2 cellular contexts compared by ENCODE assay signal in the genomic region with DNA sequence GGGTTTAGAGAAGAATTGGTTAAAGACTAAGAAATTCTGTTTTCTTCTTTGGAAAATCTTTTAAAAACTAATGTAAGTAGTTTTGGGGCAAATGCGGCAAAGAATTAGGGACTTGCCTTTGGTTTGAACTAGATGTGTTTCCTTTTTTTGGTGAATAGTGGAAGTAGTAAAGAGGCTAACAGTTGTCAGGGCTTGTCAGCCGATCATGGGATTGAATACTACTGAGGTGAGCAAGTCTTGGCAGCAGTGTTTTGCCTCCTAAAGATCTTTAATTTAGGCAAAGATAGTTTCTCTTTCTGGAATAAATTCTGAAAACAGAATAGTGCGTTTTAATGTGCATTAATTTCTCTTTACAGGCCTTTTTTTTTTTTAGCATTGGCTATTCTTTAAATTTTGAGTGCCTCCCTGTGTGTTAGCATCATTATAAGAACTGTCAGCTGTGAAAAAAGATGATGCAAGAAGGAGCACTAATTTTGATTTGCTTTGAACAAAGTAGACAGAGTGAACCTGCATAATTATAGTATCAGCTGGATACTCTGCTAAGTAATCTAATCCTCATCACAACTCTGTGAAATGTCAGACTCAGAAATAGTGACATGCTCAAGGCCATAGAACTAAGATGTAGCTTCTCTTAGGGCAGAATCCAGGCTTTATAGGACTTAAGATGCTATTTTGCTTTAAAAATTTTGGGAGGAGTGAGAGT.
TF ChIP-seq lines count a peak whose summit lies in the region.

No MANE protein-coding gene starts in this region.

TF ChIP-seq in SK-N-SH treated with all-trans-retinoic acid at 6 μM for 48 hours, 23 proteins besides CTCF, POLR2A, EP300 and RAD21 (continued from another document):
- TF ChIP-seq, protein P1, sequence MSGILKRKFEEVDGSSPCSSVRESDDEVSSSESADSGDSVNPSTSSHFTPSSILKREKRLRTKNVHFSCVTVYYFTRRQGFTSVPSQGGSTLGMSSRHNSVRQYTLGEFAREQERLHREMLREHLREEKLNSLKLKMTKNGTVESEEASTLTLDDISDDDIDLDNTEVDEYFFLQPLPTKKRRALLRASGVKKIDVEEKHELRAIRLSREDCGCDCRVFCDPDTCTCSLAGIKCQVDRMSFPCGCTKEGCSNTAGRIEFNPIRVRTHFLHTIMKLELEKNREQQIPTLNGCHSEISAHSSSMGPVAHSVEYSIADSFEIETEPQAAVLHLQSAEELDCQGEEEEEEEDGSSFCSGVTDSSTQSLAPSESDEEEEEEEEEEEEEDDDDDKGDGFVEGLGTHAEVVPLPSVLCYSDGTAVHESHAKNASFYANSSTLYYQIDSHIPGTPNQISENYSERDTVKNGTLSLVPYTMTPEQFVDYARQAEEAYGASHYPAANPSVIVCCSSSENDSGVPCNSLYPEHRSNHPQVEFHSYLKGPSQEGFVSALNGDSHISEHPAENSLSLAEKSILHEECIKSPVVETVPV (CRISPR knock-in tag; IDR thresholded peaks at IDR 0.05): no peak
- TF ChIP-seq CSDC2 (CRISPR knock-in tag; IDR thresholded peaks at IDR 0.05): no peak
- TF ChIP-seq TOX (CRISPR knock-in tag; IDR thresholded peaks at IDR 0.05; ENCODE audit: borderline replicate concordance): no peak
- TF ChIP-seq ZNF565 (CRISPR knock-in tag; conservative IDR thresholded peaks at IDR 0.05; ENCODE audit: low read depth): no peak

TF ChIP-seq in SK-N-SH, 30 proteins besides CTCF, POLR2A, EP300 and RAD21 (continued from another document):
- no peak for TF ChIP-seq CHD2 (IDR thresholded peaks at IDR 0.05; ENCODE audit: low read length, partially characterized antibody)
